8 cellular contexts compared by ENCODE assay signal in the genomic region with DNA sequence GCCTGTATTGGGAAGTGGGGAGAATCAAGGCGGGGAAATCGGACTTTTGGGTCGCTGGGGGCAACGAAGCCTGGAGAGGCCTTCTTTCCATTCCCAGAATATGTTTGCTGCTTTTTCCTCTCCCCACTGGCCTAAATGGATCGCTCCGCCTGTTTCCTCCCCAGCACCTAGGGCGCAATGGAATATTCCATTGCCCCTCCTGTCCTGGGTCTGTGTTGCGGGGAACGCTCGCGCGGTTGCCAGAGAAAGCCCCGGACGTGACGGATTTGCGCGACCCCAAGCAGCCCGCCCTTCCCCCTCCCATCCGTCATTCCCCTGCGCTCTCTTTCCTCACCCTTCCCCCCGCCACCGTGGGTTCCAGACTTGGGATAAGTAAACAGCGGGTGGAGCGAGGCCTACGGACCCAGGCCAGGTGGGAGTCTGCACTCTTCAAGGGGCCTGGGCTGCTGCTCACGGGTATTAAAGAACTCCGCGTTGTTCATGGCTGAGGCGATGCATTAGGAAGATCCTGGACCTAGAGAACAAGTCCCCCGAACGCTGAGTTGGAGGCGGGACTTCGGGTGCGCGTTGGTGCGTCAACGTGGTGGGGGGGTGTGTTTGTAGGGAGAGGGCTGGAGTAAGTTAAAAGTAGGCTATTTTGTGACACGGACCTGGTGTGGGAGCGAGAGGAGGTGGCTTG. TPM values are rescaled to one million over a fixed set of nuclear protein-coding genes. Genes with fewer than 3 reads are reported as not detected.
DNase-seq lines count a peak whose midpoint lies in the region; ATAC-seq and TF ChIP-seq lines count a peak whose summit lies in the region.

PPT2 (plus strand) TSS at position 307 of the 679 bp plus-strand sequence. CDS start 454 bp downstream, outside the sequence.

- CTCF ChIA-PET in Calu3 (lab: Charles Lee), result interaction anchor here (1.0 to 1.3 kb wide), 7 partner anchors 24 to 66 kb away, joined by 3 to 12 read pairs (median 5); partner anchors contain the start of genes ATF6B, FKBPL and PBX2

- peak; percentile 22 for ATAC-seq in HG03103 (IDR thresholded peaks at IDR 0.05; ENCODE audit: low read depth, unreplicated experiment)
- peak; percentile 82 for ATAC-seq in left lobe of liver
- no peak for ATAC-seq in HG03135 (IDR thresholded peaks at IDR 0.05; ENCODE audit: unreplicated experiment)

- H3K36me3 Mint-ChIP-seq in Calu3 (ENCODE audit: insufficient read depth, unreplicated experiment), result peaks cover 29% of the 10 kb centered on the region

- intact Hi-C loops in Calu3 (cut with micrococcal nuclease; ENCODE audit: unreplicated experiment), result loop anchor here (1.0 kb wide), 1 partner anchor 35 kb away; no protein-coding TSS in a partner anchor

- DNase-seq in Calu3, result peak; percentile 87
- DNase-seq in NCI-H526 treated with DMSO at 0.1 percent for 48 hours (lab: John Stamatoyannopoulos, UW), result peak; percentile 89
- DNase-seq in activated CD4-positive, alpha-beta T cell treated with anti-CD3 and anti-CD28 coated beads, Interleukin-2, amount 50 U/mL, for 4 hours, result peak; percentile 54 to 55
- peak; percentile 81 for DNase-seq in dedifferentiated amniotic fluid mesenchymal stem cell (ENCODE audit: extremely low spot score)
- DNase-seq in left lobe of liver (ENCODE audit: low spot score), result peak; percentile 84
- DNase-seq in stimulated activated CD4-positive, alpha-beta T cell treated with anti-CD3 and anti-CD28 coated beads, Interleukin-1b, Interleukin-23, amount 100 ng/mL, for 4 hours (ENCODE audit: low read depth in 2 of 2), result peak; percentile 39 to 61

- no peaks in the 10 kb centered on the region for H3K27me3 Mint-ChIP-seq in Calu3 (ENCODE audit: unreplicated experiment)

- TSS peak; percentile 54 for BruUV-seq in Calu3 (replicated peaks; lab: Mats Ljungman, UMichigan)

- no peaks in the 10 kb centered on the region for H3K9me3 Mint-ChIP-seq in Calu3 (ENCODE audit: low read depth, unreplicated experiment)

- peaks cover 22% of the 10 kb centered on the region for H3K4me1 Mint-ChIP-seq in Calu3 (ENCODE audit: low read depth, unreplicated experiment)

- peak within 1 kb of the TSS; percentile 94 for H3K4me3 Mint-ChIP-seq in Calu3 (ENCODE audit: low read depth, unreplicated experiment)

- no peak for TF ChIP-seq CTCF in Calu3 (IDR thresholded peaks at IDR 0.05; ENCODE audit: unreplicated experiment)

- H3K27ac Mint-ChIP-seq in Calu3 (ENCODE audit: unreplicated experiment), result peak within 1 kb of the TSS; percentile 52

RNA-seq across cellular contexts. Expression of gene PPT2, which starts in this region (rescaled TPM):
- total RNA-seq in Calu3 (2022) (29.1 and 31.0 TPM in 2 replicates), left lobe of liver (15.6 TPM)
